Comparison of ENCODE assay signal across 1 cellular context in the genomic region with DNA sequence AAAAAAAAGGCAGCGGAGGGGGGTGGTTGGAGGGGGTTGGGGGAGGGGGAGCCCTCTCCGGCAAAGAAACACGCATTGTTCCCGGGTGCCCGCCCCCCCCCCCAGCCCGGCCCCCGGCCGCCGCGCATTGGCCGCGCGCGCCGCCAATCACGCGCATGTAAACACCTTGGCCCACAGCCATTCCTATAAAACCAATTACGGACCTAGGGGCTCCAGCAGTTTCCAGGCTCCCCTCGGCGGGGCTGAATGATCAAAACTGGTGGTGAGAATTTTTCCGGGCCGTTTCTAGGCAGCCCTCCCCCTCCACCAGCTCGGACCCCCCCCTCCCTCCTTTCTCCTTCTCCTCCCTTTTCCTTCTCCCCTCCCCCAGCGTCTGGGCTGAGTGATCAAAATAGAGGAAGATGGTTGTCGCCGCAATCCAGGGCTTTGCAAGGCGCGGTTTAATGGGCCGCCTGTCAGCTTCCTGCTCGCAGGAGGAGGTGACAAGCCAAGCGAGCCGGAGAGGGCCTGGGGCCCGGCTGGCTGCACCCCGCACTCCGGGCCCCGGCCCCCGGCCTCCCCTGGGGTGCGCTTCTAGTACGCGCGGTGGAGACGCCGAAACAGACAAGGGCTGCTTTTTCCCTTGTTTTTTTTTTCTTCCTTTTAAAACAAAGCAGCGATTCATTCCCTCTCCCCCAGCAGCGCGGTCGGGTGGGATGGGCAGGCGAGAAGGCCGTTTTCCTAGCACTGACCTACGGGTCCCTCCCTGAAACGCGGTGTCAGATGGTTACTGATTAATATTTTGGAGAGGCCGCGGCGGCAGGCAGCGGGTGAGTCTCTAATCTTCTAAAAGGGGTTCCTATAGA.
TF ChIP-seq lines count a peak whose summit lies in the region.

No MANE protein-coding gene starts in this region.

TF ChIP-seq in HepG2, 621 proteins besides CTCF, POLR2A, EP300 and RAD21 (continued from another document and continues in another):
- TF ChIP-seq, protein P1, sequence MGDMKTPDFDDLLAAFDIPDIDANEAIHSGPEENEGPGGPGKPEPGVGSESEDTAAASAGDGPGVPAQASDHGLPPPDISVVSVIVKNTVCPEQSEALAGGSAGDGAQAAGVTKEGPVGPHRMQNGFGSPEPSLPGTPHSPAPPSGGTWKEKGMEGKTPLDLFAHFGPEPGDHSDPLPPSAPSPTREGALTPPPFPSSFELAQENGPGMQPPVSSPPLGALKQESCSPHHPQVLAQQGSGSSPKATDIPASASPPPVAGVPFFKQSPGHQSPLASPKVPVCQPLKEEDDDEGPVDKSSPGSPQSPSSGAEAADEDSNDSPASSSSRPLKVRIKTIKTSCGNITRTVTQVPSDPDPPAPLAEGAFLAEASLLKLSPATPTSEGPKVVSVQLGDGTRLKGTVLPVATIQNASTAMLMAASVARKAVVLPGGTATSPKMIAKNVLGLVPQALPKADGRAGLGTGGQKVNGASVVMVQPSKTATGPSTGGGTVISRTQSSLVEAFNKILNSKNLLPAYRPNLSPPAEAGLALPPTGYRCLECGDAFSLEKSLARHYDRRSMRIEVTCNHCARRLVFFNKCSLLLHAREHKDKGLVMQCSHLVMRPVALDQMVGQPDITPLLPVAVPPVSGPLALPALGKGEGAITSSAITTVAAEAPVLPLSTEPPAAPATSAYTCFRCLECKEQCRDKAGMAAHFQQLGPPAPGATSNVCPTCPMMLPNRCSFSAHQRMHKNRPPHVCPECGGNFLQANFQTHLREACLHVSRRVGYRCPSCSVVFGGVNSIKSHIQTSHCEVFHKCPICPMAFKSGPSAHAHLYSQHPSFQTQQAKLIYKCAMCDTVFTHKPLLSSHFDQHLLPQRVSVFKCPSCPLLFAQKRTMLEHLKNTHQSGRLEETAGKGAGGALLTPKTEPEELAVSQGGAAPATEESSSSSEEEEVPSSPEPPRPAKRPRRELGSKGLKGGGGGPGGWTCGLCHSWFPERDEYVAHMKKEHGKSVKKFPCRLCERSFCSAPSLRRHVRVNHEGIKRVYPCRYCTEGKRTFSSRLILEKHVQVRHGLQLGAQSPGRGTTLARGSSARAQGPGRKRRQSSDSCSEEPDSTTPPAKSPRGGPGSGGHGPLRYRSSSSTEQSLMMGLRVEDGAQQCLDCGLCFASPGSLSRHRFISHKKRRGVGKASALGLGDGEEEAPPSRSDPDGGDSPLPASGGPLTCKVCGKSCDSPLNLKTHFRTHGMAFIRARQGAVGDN (CRISPR knock-in tag; IDR thresholded peaks at IDR 0.05): peak; percentile 26; the same call in 1 of the 2 replicates
- TF ChIP-seq ZNF83 (CRISPR knock-in tag; IDR thresholded peaks at IDR 0.05; ENCODE audit: borderline replicate concordance) (no peak), SRSF9 (IDR thresholded peaks at IDR 0.05; ENCODE audit: borderline replicate concordance, insufficient read depth, low read depth, low read length, poor library complexity, severe bottlenecking) (no peak), ZFP36L1 (CRISPR knock-in tag; IDR thresholded peaks at IDR 0.05) (no peak), ZC3H4 (CRISPR knock-in tag; IDR thresholded peaks at IDR 0.05; ENCODE audit: borderline replicate concordance) (peak; percentile 84), ZNF331 (CRISPR knock-in tag; IDR thresholded peaks at IDR 0.05) (0 out of 2 replicates have a peak, but pooled peaks have one; percentile 7), EEA1 (CRISPR knock-in tag; IDR thresholded peaks at IDR 0.05; ENCODE audit: borderline replicate concordance) (no peak), KMT2A (CRISPR knock-in tag; IDR thresholded peaks at IDR 0.05) (no peak), MBD4 (IDR thresholded peaks at IDR 0.05; ENCODE audit: borderline replicate concordance, low read length) (no peak), ZFAT (CRISPR knock-in tag; conservative IDR thresholded peaks at IDR 0.05) (no peak), ZNF776 (CRISPR knock-in tag; IDR thresholded peaks at IDR 0.05) (no peak), ZFP82 (CRISPR knock-in tag; IDR thresholded peaks at IDR 0.05; ENCODE audit: borderline replicate concordance) (no peak), ZFX (CRISPR knock-in tag; IDR thresholded peaks at IDR 0.05; ENCODE audit: low read depth) (peak; percentile 73), ZNF451 (CRISPR knock-in tag; IDR thresholded peaks at IDR 0.05) (no peak), ZNF24 (IDR thresholded peaks at IDR 0.05) (no peak), ZNF260 (CRISPR knock-in tag; IDR thresholded peaks at IDR 0.05; ENCODE audit: borderline replicate concordance, low read depth) (no peak), ZBTB7A (CRISPR knock-in tag; IDR thresholded peaks at IDR 0.05) (no peak), SP140L (CRISPR knock-in tag; IDR thresholded peaks at IDR 0.05; ENCODE audit: borderline replicate concordance) (no peak), MTF2 (CRISPR knock-in tag; IDR thresholded peaks at IDR 0.05; ENCODE audit: borderline replicate concordance) (no peak), ZNF234 (CRISPR knock-in tag; conservative IDR thresholded peaks at IDR 0.05) (no peak), ZFY (CRISPR knock-in tag; IDR thresholded peaks at IDR 0.05) (peak; percentile 58; the same call in 1 of the 2 replicates), ZFP62 (CRISPR knock-in tag; IDR thresholded peaks at IDR 0.05) (no peak), TAF1 (CRISPR knock-in tag; IDR thresholded peaks at IDR 0.05) (peak; percentile 42; the same call in 1 of the 2 replicates), BHLHE40 (IDR thresholded peaks at IDR 0.05; ENCODE audit: low read length) (no peak), ZNF282 (IDR thresholded peaks at IDR 0.05; ENCODE audit: partially characterized antibody) (no peak), RFX3 (CRISPR knock-in tag; IDR thresholded peaks at IDR 0.05) (no peak), NCOA1 (CRISPR knock-in tag; IDR thresholded peaks at IDR 0.05) (no peak), PPARG (CRISPR knock-in tag; conservative IDR thresholded peaks at IDR 0.05) (no peak), CCDC6 (CRISPR knock-in tag; IDR thresholded peaks at IDR 0.05) (no peak; the same call in 1 of the 2 replicates), SOX6 (IDR thresholded peaks at IDR 0.05) (no peak), SOX6 (CRISPR knock-in tag; IDR thresholded peaks at IDR 0.05) (no peak; the same call in 1 of the 2 replicates), MYC (CRISPR knock-in tag; IDR thresholded peaks at IDR 0.05; ENCODE audit: borderline replicate concordance) (no peak), SP4 (CRISPR knock-in tag; IDR thresholded peaks at IDR 0.05) (no peak), NPAS2 (CRISPR knock-in tag; IDR thresholded peaks at IDR 0.05; ENCODE audit: borderline replicate concordance) (no peak), ZMYM4 (CRISPR knock-in tag; IDR thresholded peaks at IDR 0.05) (0 out of 2 replicates have a peak, but pooled peaks have one; percentile 16), ZNF737 (CRISPR knock-in tag; IDR thresholded peaks at IDR 0.05; ENCODE audit: borderline replicate concordance) (no peak), KDM5A (IDR thresholded peaks at IDR 0.05; ENCODE audit: borderline replicate concordance, low read length) (peak; percentile 16; the same call in 1 of the 2 replicates), ZNF644 (CRISPR knock-in tag; IDR thresholded peaks at IDR 0.05; ENCODE audit: low read depth) (no peak), RARA (CRISPR knock-in tag; IDR thresholded peaks at IDR 0.05) (peak; percentile 45)
- TF ChIP-seq, protein P2, sequence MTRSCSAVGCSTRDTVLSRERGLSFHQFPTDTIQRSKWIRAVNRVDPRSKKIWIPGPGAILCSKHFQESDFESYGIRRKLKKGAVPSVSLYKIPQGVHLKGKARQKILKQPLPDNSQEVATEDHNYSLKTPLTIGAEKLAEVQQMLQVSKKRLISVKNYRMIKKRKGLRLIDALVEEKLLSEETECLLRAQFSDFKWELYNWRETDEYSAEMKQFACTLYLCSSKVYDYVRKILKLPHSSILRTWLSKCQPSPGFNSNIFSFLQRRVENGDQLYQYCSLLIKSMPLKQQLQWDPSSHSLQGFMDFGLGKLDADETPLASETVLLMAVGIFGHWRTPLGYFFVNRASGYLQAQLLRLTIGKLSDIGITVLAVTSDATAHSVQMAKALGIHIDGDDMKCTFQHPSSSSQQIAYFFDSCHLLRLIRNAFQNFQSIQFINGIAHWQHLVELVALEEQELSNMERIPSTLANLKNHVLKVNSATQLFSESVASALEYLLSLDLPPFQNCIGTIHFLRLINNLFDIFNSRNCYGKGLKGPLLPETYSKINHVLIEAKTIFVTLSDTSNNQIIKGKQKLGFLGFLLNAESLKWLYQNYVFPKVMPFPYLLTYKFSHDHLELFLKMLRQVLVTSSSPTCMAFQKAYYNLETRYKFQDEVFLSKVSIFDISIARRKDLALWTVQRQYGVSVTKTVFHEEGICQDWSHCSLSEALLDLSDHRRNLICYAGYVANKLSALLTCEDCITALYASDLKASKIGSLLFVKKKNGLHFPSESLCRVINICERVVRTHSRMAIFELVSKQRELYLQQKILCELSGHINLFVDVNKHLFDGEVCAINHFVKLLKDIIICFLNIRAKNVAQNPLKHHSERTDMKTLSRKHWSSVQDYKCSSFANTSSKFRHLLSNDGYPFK (CRISPR knock-in tag; IDR thresholded peaks at IDR 0.05; ENCODE audit: borderline replicate concordance): no peak
- TF ChIP-seq, protein P3, sequence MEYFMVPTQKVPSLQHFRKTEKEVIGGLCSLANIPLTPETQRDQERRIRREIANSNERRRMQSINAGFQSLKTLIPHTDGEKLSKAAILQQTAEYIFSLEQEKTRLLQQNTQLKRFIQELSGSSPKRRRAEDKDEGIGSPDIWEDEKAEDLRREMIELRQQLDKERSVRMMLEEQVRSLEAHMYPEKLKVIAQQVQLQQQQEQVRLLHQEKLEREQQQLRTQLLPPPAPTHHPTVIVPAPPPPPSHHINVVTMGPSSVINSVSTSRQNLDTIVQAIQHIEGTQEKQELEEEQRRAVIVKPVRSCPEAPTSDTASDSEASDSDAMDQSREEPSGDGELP (IDR thresholded peaks at IDR 0.05; ENCODE audit: borderline replicate concordance, low read depth): peak; percentile 9; the same call in 1 of the 2 replicates
- TF ChIP-seq, protein P4, sequence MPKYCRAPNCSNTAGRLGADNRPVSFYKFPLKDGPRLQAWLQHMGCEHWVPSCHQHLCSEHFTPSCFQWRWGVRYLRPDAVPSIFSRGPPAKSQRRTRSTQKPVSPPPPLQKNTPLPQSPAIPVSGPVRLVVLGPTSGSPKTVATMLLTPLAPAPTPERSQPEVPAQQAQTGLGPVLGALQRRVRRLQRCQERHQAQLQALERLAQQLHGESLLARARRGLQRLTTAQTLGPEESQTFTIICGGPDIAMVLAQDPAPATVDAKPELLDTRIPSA (CRISPR knock-in tag; IDR thresholded peaks at IDR 0.05; ENCODE audit: borderline replicate concordance): no peak
- TF ChIP-seq, protein P5, sequence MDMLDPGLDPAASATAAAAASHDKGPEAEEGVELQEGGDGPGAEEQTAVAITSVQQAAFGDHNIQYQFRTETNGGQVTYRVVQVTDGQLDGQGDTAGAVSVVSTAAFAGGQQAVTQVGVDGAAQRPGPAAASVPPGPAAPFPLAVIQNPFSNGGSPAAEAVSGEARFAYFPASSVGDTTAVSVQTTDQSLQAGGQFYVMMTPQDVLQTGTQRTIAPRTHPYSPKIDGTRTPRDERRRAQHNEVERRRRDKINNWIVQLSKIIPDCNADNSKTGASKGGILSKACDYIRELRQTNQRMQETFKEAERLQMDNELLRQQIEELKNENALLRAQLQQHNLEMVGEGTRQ (IDR thresholded peaks at IDR 0.05; ENCODE audit: low read depth, low read length): no peak
- TF ChIP-seq, protein P5 (CRISPR knock-in tag; IDR thresholded peaks at IDR 0.05; ENCODE audit: borderline replicate concordance): no peak
- TF ChIP-seq, protein P6, sequence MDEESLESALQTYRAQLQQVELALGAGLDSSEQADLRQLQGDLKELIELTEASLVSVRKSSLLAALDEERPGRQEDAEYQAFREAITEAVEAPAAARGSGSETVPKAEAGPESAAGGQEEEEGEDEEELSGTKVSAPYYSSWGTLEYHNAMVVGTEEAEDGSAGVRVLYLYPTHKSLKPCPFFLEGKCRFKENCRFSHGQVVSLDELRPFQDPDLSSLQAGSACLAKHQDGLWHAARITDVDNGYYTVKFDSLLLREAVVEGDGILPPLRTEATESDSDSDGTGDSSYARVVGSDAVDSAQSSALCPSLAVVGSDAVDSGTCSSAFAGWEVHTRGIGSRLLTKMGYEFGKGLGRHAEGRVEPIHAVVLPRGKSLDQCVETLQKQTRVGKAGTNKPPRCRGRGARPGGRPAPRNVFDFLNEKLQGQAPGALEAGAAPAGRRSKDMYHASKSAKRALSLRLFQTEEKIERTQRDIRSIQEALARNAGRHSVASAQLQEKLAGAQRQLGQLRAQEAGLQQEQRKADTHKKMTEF (CRISPR knock-in tag; IDR thresholded peaks at IDR 0.05): no peak
- TF ChIP-seq, protein P7, sequence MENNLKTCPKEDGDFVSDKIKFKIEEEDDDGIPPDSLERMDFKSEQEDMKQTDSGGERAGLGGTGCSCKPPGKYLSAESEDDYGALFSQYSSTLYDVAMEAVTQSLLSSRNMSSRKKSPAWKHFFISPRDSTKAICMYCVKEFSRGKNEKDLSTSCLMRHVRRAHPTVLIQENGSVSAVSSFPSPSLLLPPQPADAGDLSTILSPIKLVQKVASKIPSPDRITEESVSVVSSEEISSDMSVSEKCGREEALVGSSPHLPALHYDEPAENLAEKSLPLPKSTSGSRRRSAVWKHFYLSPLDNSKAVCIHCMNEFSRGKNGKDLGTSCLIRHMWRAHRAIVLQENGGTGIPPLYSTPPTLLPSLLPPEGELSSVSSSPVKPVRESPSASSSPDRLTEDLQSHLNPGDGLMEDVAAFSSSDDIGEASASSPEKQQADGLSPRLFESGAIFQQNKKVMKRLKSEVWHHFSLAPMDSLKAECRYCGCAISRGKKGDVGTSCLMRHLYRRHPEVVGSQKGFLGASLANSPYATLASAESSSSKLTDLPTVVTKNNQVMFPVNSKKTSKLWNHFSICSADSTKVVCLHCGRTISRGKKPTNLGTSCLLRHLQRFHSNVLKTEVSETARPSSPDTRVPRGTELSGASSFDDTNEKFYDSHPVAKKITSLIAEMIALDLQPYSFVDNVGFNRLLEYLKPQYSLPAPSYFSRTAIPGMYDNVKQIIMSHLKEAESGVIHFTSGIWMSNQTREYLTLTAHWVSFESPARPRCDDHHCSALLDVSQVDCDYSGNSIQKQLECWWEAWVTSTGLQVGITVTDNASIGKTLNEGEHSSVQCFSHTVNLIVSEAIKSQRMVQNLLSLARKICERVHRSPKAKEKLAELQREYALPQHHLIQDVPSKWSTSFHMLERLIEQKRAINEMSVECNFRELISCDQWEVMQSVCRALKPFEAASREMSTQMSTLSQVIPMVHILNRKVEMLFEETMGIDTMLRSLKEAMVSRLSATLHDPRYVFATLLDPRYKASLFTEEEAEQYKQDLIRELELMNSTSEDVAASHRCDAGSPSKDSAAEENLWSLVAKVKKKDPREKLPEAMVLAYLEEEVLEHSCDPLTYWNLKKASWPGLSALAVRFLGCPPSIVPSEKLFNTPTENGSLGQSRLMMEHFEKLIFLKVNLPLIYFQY (CRISPR knock-in tag; IDR thresholded peaks at IDR 0.05; ENCODE audit: borderline replicate concordance): no peak
- TF ChIP-seq, protein P8, sequence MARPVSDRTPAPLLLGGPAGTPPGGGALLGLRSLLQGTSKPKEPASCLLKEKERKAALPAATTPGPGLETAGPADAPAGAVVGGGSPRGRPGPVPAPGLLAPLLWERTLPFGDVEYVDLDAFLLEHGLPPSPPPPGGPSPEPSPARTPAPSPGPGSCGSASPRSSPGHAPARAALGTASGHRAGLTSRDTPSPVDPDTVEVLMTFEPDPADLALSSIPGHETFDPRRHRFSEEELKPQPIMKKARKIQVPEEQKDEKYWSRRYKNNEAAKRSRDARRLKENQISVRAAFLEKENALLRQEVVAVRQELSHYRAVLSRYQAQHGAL (CRISPR knock-in tag; IDR thresholded peaks at IDR 0.05; ENCODE audit: not compliant biosample characterization): no peak
